In the genomic region with DNA sequence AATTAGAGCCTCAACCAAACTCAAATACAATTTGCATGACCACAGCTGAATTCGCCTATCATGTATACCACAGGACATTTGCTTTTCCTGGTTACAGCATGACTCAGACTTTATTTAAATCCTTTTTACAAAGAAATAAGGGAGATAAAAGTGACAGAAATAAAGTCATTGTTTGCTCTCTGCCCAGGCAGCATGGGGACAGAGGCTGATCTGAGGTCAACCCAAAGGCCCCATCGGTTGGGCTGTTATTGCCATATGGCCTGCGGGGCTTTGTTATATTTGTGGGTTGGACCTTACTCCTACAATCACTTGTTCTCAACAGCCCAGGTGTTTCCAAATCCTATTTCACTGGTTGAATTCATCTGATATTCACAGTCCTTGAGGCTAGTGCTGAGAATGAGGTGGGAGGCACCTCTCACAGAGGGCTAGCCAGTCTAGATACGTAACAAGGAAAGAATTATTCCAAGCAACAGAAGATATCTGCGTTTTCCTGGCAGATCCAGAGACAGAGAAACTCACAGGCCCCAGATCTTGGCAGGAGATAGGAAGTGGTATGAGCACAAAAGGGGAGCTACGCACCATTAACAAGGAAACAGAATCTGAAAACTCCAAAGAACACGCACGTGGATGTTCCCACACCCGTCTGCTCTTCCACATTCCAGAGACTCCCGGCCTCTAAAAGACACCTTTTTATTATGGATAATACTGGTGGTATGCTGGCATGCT, we compare ENCODE assay signal across 1 cellular context.
TF ChIP-seq lines count a peak whose summit lies in the region.

No MANE protein-coding gene starts in this region.

TF ChIP-seq in HepG2, 621 proteins besides CTCF, POLR2A, EP300 and RAD21 (continued from another document and continues in another):
- TF ChIP-seq, protein P1, sequence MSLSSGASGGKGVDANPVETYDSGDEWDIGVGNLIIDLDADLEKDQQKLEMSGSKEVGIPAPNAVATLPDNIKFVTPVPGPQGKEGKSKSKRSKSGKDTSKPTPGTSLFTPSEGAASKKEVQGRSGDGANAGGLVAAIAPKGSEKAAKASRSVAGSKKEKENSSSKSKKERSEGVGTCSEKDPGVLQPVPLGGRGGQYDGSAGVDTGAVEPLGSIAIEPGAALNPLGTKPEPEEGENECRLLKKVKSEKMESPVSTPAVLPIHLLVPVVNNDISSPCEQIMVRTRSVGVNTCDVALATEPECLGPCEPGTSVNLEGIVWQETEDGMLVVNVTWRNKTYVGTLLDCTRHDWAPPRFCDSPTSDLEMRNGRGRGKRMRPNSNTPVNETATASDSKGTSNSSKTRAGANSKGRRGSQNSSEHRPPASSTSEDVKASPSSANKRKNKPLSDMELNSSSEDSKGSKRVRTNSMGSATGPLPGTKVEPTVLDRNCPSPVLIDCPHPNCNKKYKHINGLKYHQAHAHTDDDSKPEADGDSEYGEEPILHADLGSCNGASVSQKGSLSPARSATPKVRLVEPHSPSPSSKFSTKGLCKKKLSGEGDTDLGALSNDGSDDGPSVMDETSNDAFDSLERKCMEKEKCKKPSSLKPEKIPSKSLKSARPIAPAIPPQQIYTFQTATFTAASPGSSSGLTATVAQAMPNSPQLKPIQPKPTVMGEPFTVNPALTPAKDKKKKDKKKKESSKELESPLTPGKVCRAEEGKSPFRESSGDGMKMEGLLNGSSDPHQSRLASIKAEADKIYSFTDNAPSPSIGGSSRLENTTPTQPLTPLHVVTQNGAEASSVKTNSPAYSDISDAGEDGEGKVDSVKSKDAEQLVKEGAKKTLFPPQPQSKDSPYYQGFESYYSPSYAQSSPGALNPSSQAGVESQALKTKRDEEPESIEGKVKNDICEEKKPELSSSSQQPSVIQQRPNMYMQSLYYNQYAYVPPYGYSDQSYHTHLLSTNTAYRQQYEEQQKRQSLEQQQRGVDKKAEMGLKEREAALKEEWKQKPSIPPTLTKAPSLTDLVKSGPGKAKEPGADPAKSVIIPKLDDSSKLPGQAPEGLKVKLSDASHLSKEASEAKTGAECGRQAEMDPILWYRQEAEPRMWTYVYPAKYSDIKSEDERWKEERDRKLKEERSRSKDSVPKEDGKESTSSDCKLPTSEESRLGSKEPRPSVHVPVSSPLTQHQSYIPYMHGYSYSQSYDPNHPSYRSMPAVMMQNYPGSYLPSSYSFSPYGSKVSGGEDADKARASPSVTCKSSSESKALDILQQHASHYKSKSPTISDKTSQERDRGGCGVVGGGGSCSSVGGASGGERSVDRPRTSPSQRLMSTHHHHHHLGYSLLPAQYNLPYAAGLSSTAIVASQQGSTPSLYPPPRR (CRISPR knock-in tag; IDR thresholded peaks at IDR 0.05; ENCODE audit: borderline replicate concordance) = peak; percentile 77
- TF ChIP-seq, protein P2, sequence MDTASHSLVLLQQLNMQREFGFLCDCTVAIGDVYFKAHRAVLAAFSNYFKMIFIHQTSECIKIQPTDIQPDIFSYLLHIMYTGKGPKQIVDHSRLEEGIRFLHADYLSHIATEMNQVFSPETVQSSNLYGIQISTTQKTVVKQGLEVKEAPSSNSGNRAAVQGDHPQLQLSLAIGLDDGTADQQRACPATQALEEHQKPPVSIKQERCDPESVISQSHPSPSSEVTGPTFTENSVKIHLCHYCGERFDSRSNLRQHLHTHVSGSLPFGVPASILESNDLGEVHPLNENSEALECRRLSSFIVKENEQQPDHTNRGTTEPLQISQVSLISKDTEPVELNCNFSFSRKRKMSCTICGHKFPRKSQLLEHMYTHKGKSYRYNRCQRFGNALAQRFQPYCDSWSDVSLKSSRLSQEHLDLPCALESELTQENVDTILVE (CRISPR knock-in tag; IDR thresholded peaks at IDR 0.05) = no peak
- TF ChIP-seq NR2F6 (IDR thresholded peaks at IDR 0.05) (peak; percentile 71), NR2F6 (CRISPR knock-in tag; IDR thresholded peaks at IDR 0.05) (peak; percentile 76), ZNF850 (CRISPR knock-in tag; conservative IDR thresholded peaks at IDR 0.05) (no peak), REPIN1 (CRISPR knock-in tag; IDR thresholded peaks at IDR 0.05; ENCODE audit: borderline replicate concordance, low read depth) (no peak), MTF1 (CRISPR knock-in tag; IDR thresholded peaks at IDR 0.05) (no peak), CHD4 (IDR thresholded peaks at IDR 0.05; ENCODE audit: borderline replicate concordance, low read length) (peak; percentile 77; the same call in 1 of the 2 replicates), ZFX (CRISPR knock-in tag; IDR thresholded peaks at IDR 0.05; ENCODE audit: low read depth) (peak; percentile 52; the same call in 1 of the 2 replicates), BORCS8-MEF2B (CRISPR knock-in tag; IDR thresholded peaks at IDR 0.05) (no peak), KDM4B (CRISPR knock-in tag; IDR thresholded peaks at IDR 0.05) (no peak), RXRB (CRISPR knock-in tag; IDR thresholded peaks at IDR 0.05; ENCODE audit: borderline replicate concordance) (peak; percentile 63), ZEB1 (IDR thresholded peaks at IDR 0.05; ENCODE audit: insufficient replicate concordance, low read depth) (no peak), ZNF629 (CRISPR knock-in tag; conservative IDR thresholded peaks at IDR 0.05) (no peak), ZBTB7A (CRISPR knock-in tag; IDR thresholded peaks at IDR 0.05) (no peak), GFI1 (CRISPR knock-in tag; IDR thresholded peaks at IDR 0.05; ENCODE audit: borderline replicate concordance) (peak; percentile 21; the same call in 1 of the 2 replicates), RXRA (CRISPR knock-in tag; IDR thresholded peaks at IDR 0.05) (peak; percentile 89), TOE1 (CRISPR knock-in tag; IDR thresholded peaks at IDR 0.05) (0 out of 2 replicates have a peak, but pooled peaks have one; percentile 47), RCOR2 (CRISPR knock-in tag; IDR thresholded peaks at IDR 0.05) (peak; percentile 72; the same call in 1 of the 2 replicates), ZNF678 (CRISPR knock-in tag; IDR thresholded peaks at IDR 0.05) (no peak)
- TF ChIP-seq, protein P3, sequence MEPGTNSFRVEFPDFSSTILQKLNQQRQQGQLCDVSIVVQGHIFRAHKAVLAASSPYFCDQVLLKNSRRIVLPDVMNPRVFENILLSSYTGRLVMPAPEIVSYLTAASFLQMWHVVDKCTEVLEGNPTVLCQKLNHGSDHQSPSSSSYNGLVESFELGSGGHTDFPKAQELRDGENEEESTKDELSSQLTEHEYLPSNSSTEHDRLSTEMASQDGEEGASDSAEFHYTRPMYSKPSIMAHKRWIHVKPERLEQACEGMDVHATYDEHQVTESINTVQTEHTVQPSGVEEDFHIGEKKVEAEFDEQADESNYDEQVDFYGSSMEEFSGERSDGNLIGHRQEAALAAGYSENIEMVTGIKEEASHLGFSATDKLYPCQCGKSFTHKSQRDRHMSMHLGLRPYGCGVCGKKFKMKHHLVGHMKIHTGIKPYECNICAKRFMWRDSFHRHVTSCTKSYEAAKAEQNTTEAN (CRISPR knock-in tag; conservative IDR thresholded peaks at IDR 0.05) = no peak
- TF ChIP-seq, protein P4, sequence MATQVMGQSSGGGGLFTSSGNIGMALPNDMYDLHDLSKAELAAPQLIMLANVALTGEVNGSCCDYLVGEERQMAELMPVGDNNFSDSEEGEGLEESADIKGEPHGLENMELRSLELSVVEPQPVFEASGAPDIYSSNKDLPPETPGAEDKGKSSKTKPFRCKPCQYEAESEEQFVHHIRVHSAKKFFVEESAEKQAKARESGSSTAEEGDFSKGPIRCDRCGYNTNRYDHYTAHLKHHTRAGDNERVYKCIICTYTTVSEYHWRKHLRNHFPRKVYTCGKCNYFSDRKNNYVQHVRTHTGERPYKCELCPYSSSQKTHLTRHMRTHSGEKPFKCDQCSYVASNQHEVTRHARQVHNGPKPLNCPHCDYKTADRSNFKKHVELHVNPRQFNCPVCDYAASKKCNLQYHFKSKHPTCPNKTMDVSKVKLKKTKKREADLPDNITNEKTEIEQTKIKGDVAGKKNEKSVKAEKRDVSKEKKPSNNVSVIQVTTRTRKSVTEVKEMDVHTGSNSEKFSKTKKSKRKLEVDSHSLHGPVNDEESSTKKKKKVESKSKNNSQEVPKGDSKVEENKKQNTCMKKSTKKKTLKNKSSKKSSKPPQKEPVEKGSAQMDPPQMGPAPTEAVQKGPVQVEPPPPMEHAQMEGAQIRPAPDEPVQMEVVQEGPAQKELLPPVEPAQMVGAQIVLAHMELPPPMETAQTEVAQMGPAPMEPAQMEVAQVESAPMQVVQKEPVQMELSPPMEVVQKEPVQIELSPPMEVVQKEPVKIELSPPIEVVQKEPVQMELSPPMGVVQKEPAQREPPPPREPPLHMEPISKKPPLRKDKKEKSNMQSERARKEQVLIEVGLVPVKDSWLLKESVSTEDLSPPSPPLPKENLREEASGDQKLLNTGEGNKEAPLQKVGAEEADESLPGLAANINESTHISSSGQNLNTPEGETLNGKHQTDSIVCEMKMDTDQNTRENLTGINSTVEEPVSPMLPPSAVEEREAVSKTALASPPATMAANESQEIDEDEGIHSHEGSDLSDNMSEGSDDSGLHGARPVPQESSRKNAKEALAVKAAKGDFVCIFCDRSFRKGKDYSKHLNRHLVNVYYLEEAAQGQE (IDR thresholded peaks at IDR 0.05; ENCODE audit: borderline replicate concordance in 1 of 2, low read depth in 1 of 2, low read length in 2 of 2) = 0 out of 4 replicates have a peak, but pooled peaks of 1 of the 2 experiments have one; percentile 12
- TF ChIP-seq, protein P5, sequence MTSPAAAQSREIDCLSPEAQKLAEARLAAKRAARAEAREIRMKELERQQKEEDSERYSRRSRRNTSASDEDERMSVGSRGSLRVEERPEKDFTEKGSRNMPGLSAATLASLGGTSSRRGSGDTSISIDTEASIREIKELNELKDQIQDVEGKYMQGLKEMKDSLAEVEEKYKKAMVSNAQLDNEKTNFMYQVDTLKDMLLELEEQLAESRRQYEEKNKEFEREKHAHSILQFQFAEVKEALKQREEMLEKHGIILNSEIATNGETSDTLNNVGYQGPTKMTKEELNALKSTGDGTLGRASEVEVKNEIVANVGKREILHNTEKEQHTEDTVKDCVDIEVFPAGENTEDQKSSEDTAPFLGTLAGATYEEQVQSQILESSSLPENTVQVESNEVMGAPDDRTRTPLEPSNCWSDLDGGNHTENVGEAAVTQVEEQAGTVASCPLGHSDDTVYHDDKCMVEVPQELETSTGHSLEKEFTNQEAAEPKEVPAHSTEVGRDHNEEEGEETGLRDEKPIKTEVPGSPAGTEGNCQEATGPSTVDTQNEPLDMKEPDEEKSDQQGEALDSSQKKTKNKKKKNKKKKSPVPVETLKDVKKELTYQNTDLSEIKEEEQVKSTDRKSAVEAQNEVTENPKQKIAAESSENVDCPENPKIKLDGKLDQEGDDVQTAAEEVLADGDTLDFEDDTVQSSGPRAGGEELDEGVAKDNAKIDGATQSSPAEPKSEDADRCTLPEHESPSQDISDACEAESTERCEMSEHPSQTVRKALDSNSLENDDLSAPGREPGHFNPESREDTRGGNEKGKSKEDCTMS (CRISPR knock-in tag; conservative IDR thresholded peaks at IDR 0.05) = no peak
- TF ChIP-seq, protein P6, sequence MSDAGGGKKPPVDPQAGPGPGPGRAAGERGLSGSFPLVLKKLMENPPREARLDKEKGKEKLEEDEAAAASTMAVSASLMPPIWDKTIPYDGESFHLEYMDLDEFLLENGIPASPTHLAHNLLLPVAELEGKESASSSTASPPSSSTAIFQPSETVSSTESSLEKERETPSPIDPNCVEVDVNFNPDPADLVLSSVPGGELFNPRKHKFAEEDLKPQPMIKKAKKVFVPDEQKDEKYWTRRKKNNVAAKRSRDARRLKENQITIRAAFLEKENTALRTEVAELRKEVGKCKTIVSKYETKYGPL (CRISPR knock-in tag; IDR thresholded peaks at IDR 0.05) = no peak
- TF ChIP-seq, protein P7, sequence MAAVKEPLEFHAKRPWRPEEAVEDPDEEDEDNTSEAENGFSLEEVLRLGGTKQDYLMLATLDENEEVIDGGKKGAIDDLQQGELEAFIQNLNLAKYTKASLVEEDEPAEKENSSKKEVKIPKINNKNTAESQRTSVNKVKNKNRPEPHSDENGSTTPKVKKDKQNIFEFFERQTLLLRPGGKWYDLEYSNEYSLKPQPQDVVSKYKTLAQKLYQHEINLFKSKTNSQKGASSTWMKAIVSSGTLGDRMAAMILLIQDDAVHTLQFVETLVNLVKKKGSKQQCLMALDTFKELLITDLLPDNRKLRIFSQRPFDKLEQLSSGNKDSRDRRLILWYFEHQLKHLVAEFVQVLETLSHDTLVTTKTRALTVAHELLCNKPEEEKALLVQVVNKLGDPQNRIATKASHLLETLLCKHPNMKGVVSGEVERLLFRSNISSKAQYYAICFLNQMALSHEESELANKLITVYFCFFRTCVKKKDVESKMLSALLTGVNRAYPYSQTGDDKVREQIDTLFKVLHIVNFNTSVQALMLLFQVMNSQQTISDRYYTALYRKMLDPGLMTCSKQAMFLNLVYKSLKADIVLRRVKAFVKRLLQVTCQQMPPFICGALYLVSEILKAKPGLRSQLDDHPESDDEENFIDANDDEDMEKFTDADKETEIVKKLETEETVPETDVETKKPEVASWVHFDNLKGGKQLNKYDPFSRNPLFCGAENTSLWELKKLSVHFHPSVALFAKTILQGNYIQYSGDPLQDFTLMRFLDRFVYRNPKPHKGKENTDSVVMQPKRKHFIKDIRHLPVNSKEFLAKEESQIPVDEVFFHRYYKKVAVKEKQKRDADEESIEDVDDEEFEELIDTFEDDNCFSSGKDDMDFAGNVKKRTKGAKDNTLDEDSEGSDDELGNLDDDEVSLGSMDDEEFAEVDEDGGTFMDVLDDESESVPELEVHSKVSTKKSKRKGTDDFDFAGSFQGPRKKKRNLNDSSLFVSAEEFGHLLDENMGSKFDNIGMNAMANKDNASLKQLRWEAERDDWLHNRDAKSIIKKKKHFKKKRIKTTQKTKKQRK (IDR thresholded peaks at IDR 0.05; ENCODE audit: low read length) = no peak
- TF ChIP-seq, protein P8, sequence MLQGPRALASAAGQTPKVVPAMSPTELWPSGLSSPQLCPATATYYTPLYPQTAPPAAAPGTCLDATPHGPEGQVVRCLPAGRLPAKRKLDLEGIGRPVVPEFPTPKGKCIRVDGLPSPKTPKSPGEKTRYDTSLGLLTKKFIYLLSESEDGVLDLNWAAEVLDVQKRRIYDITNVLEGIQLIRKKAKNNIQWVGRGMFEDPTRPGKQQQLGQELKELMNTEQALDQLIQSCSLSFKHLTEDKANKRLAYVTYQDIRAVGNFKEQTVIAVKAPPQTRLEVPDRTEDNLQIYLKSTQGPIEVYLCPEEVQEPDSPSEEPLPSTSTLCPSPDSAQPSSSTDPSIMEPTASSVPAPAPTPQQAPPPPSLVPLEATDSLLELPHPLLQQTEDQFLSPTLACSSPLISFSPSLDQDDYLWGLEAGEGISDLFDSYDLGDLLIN (CRISPR knock-in tag; IDR thresholded peaks at IDR 0.05; ENCODE audit: borderline replicate concordance) = no peak
- TF ChIP-seq, protein P9, sequence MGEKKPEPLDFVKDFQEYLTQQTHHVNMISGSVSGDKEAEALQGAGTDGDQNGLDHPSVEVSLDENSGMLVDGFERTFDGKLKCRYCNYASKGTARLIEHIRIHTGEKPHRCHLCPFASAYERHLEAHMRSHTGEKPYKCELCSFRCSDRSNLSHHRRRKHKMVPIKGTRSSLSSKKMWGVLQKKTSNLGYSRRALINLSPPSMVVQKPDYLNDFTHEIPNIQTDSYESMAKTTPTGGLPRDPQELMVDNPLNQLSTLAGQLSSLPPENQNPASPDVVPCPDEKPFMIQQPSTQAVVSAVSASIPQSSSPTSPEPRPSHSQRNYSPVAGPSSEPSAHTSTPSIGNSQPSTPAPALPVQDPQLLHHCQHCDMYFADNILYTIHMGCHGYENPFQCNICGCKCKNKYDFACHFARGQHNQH (CRISPR knock-in tag; IDR thresholded peaks at IDR 0.05) = 0 out of 2 replicates have a peak, but pooled peaks have one; percentile 21
- TF ChIP-seq, protein P10, sequence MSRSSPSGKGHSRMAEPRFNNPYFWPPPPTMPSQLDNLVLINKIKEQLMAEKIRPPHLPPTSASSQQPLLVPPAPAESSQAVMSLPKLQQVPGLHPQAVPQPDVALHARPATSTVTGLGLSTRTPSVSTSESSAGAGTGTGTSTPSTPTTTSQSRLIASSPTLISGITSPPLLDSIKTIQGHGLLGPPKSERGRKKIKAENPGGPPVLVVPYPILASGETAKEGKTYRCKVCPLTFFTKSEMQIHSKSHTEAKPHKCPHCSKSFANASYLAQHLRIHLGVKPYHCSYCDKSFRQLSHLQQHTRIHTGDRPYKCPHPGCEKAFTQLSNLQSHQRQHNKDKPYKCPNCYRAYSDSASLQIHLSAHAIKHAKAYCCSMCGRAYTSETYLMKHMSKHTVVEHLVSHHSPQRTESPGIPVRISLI (CRISPR knock-in tag; IDR thresholded peaks at IDR 0.05; ENCODE audit: borderline replicate concordance) = peak; percentile 24; the same call in 1 of the 2 replicates
